10 cellular contexts compared by ENCODE assay signal in genomic region chr1:219304227-219305226, GRCh38.
DNase-seq lines count a peak whose midpoint lies in the region; ATAC-seq and TF ChIP-seq lines count a peak whose summit lies in the region.
"Had no signal": no experiment of that assay in that cellular context is flagged by ENCODE, and none has a peak within 500 bp of the region (broad histone marks: within the 10 kb centered on the region; RNA-seq: fewer than 3 reads in every experiment).

No MANE protein-coding gene starts in this region.

- peaks cover 2% of the 10 kb centered on the region; the same call in 1 of the 2 replicates for H3K4me1 ChIP-seq in IMR-90 (ENCODE audit: control insufficient read depth, insufficient read depth, low read length)
- H3K4me1 ChIP-seq in body of pancreas = no peaks in the 10 kb centered on the region

- H2BK15ac ChIP-seq in IMR-90 (ENCODE audit: low read depth, low read length) = no peak overlapping the region

- no peaks in the 10 kb centered on the region for H3K79me1 ChIP-seq in IMR-90 (ENCODE audit: low read depth in 1 of 2, low read length in 2 of 2)

- no peak; the same call in 1 of the 2 replicates for TF ChIP-seq RAD21 in IMR-90 (IDR thresholded peaks at IDR 0.05; ENCODE audit: low read length)

- no peak overlapping the region for H2AFZ ChIP-seq in IMR-90 (replicated peaks; ENCODE audit: low read length, poor library complexity)

- no peak overlapping the region for H2AK5ac ChIP-seq in IMR-90 (ENCODE audit: low read depth, low read length)

- H3K23ac ChIP-seq in IMR-90 (ENCODE audit: low read depth, low read length) = no peak overlapping the region

- TF ChIP-seq POLR2A in IMR-90 (IDR thresholded peaks at IDR 0.05; ENCODE audit: low read depth, low read length) = no peak
- no peak for TF ChIP-seq POLR2A in body of pancreas (IDR thresholded peaks at IDR 0.05)

- H2BK5ac ChIP-seq in IMR-90 (ENCODE audit: low read depth, low read length, poor library complexity, severe bottlenecking) = no peak overlapping the region

- H2BK120ac ChIP-seq in IMR-90 (ENCODE audit: low read depth, low read length) = no peak overlapping the region

- peak overlapping the region; percentile 23; the same call in 1 of the 2 replicates for H3K18ac ChIP-seq in IMR-90 (ENCODE audit: low read depth, low read length)

- peak; percentile 0 for TF ChIP-seq CTCF in AG09319 (IDR thresholded peaks at IDR 0.05; ENCODE audit: low read depth, low read length)
- TF ChIP-seq CTCF in IMR-90 (conservative IDR thresholded peaks at IDR 0.05; ENCODE audit: low read depth, low read length) = peak; percentile 18; the same call in 1 of the 2 replicates
- TF ChIP-seq CTCF in body of pancreas (IDR thresholded peaks at IDR 0.05) = peak in 3 of 7 experiments; percentile 19 to 33 (median 30)
- TF ChIP-seq CTCF in mesothelial cell of epicardium (IDR thresholded peaks at IDR 0.05; ENCODE audit: unreplicated experiment) = no peak

- no peak overlapping the region for H2BK20ac ChIP-seq in IMR-90 (ENCODE audit: low read depth, low read length)

- DNase-seq in AG09319 (ENCODE audit: extremely low read depth, low read depth) (no peak), IMR-90 (peak; percentile 67), body of pancreas (peak in 3 of 4 donors; percentile 16 to 62 (median 20)), kidney glomerular epithelial cell (lab: John Stamatoyannopoulos, UW) (peak; percentile 77), mesothelial cell of epicardium (ENCODE audit: low spot score in 2 of 2, unreplicated experiment in 2 of 2) (no peak), NCI-H510A treated with DMSO at 0.1 percent for 48 hours (lab: John Stamatoyannopoulos, UW) (no peak), T-helper 1 cell (no peak)
- DNase-seq: activated gamma-delta T cell treated with Interleukin-2 at 50 U/mL for 16 hours had no signal

- no peaks in the 10 kb centered on the region for H3K9me1 ChIP-seq in IMR-90 (ENCODE audit: insufficient read depth, low read length)

- intact Hi-C loops in IMR-90 (cut with micrococcal nuclease) = no loop called here
- intact Hi-C loops in body of pancreas (cut with DNase I) = no loop called here

- H3K9me3 Mint-ChIP-seq in mesothelial cell of epicardium = peaks cover 20% of the 10 kb centered on the region

- H3K4me3 ChIP-seq in IMR-90 (ENCODE audit: insufficient read depth, low read depth, low read length) (no peak overlapping the region), body of pancreas (no peak overlapping the region)

- peaks cover 12% of the 10 kb centered on the region for H3K36me3 Mint-ChIP-seq in mesothelial cell of epicardium

- POLR2A ChIA-PET in IMR-90 (lab: Charles Lee; ENCODE audit: unreplicated experiment) = no interaction called here

- H3K27ac ChIP-seq in IMR-90 (ENCODE audit: insufficient read depth, low read length) = no peak overlapping the region
- no peak overlapping the region for H3K27ac ChIP-seq in body of pancreas

- no peaks in the 10 kb centered on the region for H3K27me3 Mint-ChIP-seq in mesothelial cell of epicardium (ENCODE audit: low read depth)
- H3K27me3 Mint-ChIP-seq: progenitor cell of endocrine pancreas had no signal

- no peak overlapping the region for H4K5ac ChIP-seq in IMR-90 (ENCODE audit: low read depth, low read length)

- no peak overlapping the region for H3K56ac ChIP-seq in IMR-90 (ENCODE audit: extremely low read depth, insufficient read depth, low read length)

- dilution Hi-C loops in IMR-90 (cut with HindIII; ENCODE audit: low sequenced_read_pairs, unreplicated experiment) = no loop called here

- H3K27ac Mint-ChIP-seq in mesothelial cell of epicardium = no peak overlapping the region
- H3K27ac Mint-ChIP-seq: progenitor cell of endocrine pancreas had no signal

- no peaks in the 10 kb centered on the region for H4K20me1 ChIP-seq in IMR-90 (ENCODE audit: insufficient read depth, low read length)

- no peak overlapping the region for H3K9ac ChIP-seq in IMR-90 (ENCODE audit: low read depth, low read length)

- peaks cover 4% of the 10 kb centered on the region; the same call in 1 of the 2 replicates for H3K9me3 ChIP-seq in IMR-90 (ENCODE audit: control insufficient read depth, insufficient read depth, low read length)
- no peaks in the 10 kb centered on the region for H3K9me3 ChIP-seq in body of pancreas

- H3K4me1 Mint-ChIP-seq in mesothelial cell of epicardium = peaks cover 1% of the 10 kb centered on the region

- H2AK9ac ChIP-seq in IMR-90 (replicated peaks; ENCODE audit: low read depth, low read length, poor library complexity) = no peak overlapping the region

- no peak overlapping the region; the same call in 1 of the 2 replicates for H4K91ac ChIP-seq in IMR-90 (ENCODE audit: insufficient read depth, low read depth, low read length)

- 66% methylated on average over 4 of the region's 9 CpGs; no CpG with 5 or more reads in 1 of the 2 experiments for WGBS in IMR-90 (ENCODE audit: extremely low coverage in 2 of 2, insufficient read length in 1 of 2), 2 experiments
- 47 to 50% methylated on average over 9 of the region's 9 CpGs for WGBS in body of pancreas, 2 donors

- H3K14ac ChIP-seq in IMR-90 (replicated peaks; ENCODE audit: low read depth, low read length) = peak overlapping the region; percentile 37; the same call in 1 of the 2 replicates

- no peaks in the 10 kb centered on the region for H3K27me3 ChIP-seq in IMR-90 (ENCODE audit: control insufficient read depth, insufficient read depth, low read length)
- H3K27me3 ChIP-seq in body of pancreas = no peaks in the 10 kb centered on the region

- peak; percentile 32 for ATAC-seq in IMR-90 (ENCODE audit: low read depth)
- no peak for ATAC-seq in body of pancreas
- ATAC-seq in GM19351 (IDR thresholded peaks at IDR 0.05; ENCODE audit: unreplicated experiment) = no peak

- no TSS peak for BruUV-seq in IMR-90 (replicated peaks; lab: Mats Ljungman, UMichigan)

- H3K4ac ChIP-seq in IMR-90 (ENCODE audit: low read depth, low read length) = peak overlapping the region; percentile 43; the same call in 1 of the 2 replicates

- CTCF ChIA-PET in IMR-90 (lab: Yijun Ruan, JAX) = no interaction called here

- H3K4me3 Mint-ChIP-seq in mesothelial cell of epicardium = no peak overlapping the region

- no peak overlapping the region for H4K8ac ChIP-seq in IMR-90 (ENCODE audit: low read depth in 2 of 2, low read length in 2 of 2)

- H3K36me3 ChIP-seq in IMR-90 (ENCODE audit: control insufficient read depth, insufficient read depth, low read length) = no peaks in the 10 kb centered on the region
- H3K36me3 ChIP-seq in body of pancreas (replicated peaks in 1 of 2; ENCODE audit: insufficient read depth in 1 of 2, low read depth in 2 of 2) = no peaks in the 10 kb centered on the region

- H3K4me2 ChIP-seq in IMR-90 (ENCODE audit: low read depth, low read length) = no peak overlapping the region

- in situ Hi-C loops in IMR-90 (cut with MboI; ENCODE audit: low sequenced_read_pairs) = no loop called here

TF ChIP-seq in IMR-90, 13 proteins besides CTCF, POLR2A, EP300 and RAD21:
- TF ChIP-seq MXI1 (IDR thresholded peaks at IDR 0.05; ENCODE audit: borderline replicate concordance, low read depth, low read length) (no peak), USF2 (IDR thresholded peaks at IDR 0.05; ENCODE audit: low read depth, low read length) (no peak), RCOR1 (IDR thresholded peaks at IDR 0.05; ENCODE audit: insufficient replicate concordance, low read length) (no peak), MAZ (IDR thresholded peaks at IDR 0.05; ENCODE audit: borderline replicate concordance, low read depth, low read length) (no peak), SMC3 (IDR thresholded peaks at IDR 0.05; ENCODE audit: low read depth, low read length) (no peak), FOS (IDR thresholded peaks at IDR 0.05; ENCODE audit: low read depth, low read length) (no peak), RFX5 (IDR thresholded peaks at IDR 0.05; ENCODE audit: low read depth, low read length) (no peak), ELK1 (IDR thresholded peaks at IDR 0.05; ENCODE audit: borderline replicate concordance, low read depth, low read length) (no peak), BHLHE40 (IDR thresholded peaks at IDR 0.05; ENCODE audit: low read depth, low read length) (no peak), MAFK (IDR thresholded peaks at IDR 0.05; ENCODE audit: low read depth, low read length) (no peak), CHD1 (IDR thresholded peaks at IDR 0.05; ENCODE audit: low read depth, low read length) (no peak), NFE2L2 (IDR thresholded peaks at IDR 0.05; ENCODE audit: low read depth, low read length) (no peak), CEBPB (IDR thresholded peaks at IDR 0.05; ENCODE audit: low read depth, low read length) (no peak)

Comparison
In these comparisons a context has a peak if more than half of its experiments do, and no peak if none do; other contexts are left out.
1. DNase-seq: peak in IMR-90 (single experiment), body of pancreas (3 of 4) and kidney glomerular epithelial cell (single experiment); none in AG09319 (single experiment), mesothelial cell of epicardium (0 of 2), NCI-H510A treated with DMSO at 0.1 percent for 48 hours (single experiment) and T-helper 1 cell (0 of 5).